8 cellular contexts compared by ENCODE assay signal in genomic region chr4:75940692-75941253, GRCh38. TPM values are rescaled to one million over a fixed set of nuclear protein-coding genes. Genes with fewer than 3 reads are reported as not detected.
A peak's percentile ranks its signal among the peaks of the same experiment; 100 is the strongest.
DNase-seq lines count a peak whose midpoint lies in the region; ATAC-seq lines count a peak whose summit lies in the region.

NAAA (minus strand) TSS chr4:75941013; CDS start chr4:75940949, 64 bp downstream.

- no peaks in the 10 kb centered on the region for H3K9me3 ChIP-seq in mononuclear cell (ENCODE audit: low read depth, low read length)

- in situ Hi-C loops in endometrial microvascular endothelial cells (cut with HindIII; ENCODE audit: inconsistent ontology term, low pct_unique_long_range_greater_than_20kb, low sequenced_read_pairs) = no loop called here

- peaks cover 27% of the 10 kb centered on the region for H3K4me1 ChIP-seq in mononuclear cell (ENCODE audit: insufficient read depth, low read length)

- H3K27me3 ChIP-seq in mononuclear cell (ENCODE audit: insufficient read depth, low read length) = no peaks in the 10 kb centered on the region

- ATAC-seq in GM18907 (IDR thresholded peaks at IDR 0.05; ENCODE audit: unreplicated experiment) = peak; percentile 79
- ATAC-seq in HG03159 (IDR thresholded peaks at IDR 0.05; ENCODE audit: unreplicated experiment) = peak; percentile 72

- DNase-seq in AML-193 (lab: John Stamatoyannopoulos, UW) (peak; percentile 28 to 30), NOMO-1 (lab: John Stamatoyannopoulos, UW; ENCODE audit: unreplicated experiment in 2 of 2) (peak; percentile 71 to 89)
- peak; percentile 47 for DNase-seq in activated CD8-positive, alpha-beta memory T cell treated with anti-CD3 and anti-CD28 coated beads, Interleukin-2, amount 50 U/mL, for 24 hours (ENCODE audit: extremely low read depth)
- peak; percentile 34 to 55 for DNase-seq in stimulated activated CD8-positive, alpha-beta memory T cell treated with anti-CD3 and anti-CD28 coated beads, Interleukin-4, amount 100 ng/mL, for 1 hour (ENCODE audit: low read depth in 2 of 2, low spot score in 1 of 2)

- peak within 1 kb of the TSS; percentile 96 for H3K4me3 ChIP-seq in mononuclear cell (ENCODE audit: low read length)

RNA-seq across cellular contexts. Expression of gene NAAA, which starts in this region (rescaled TPM):
- total RNA-seq in endometrial microvascular endothelial cells (ENCODE audit: inconsistent ontology term) (122 TPM), mononuclear cell (115 TPM)

Comparison
In these comparisons a context has a peak if more than half of its experiments do, and no peak if none do; other contexts are left out.
1. Peak in every context shown above with its lines: DNase-seq, ATAC-seq and H3K4me3 ChIP-seq.
2. DNase-seq: peak in every context shown above with its lines; median percentile 80 in NOMO-1; 47 in activated CD8-positive, alpha-beta memory T cell treated with anti-CD3 and anti-CD28 coated beads, Interleukin-2, amount 50 U/mL, for 24 hours; 44 in stimulated activated CD8-positive, alpha-beta memory T cell treated with anti-CD3 and anti-CD28 coated beads, Interleukin-4, amount 100 ng/mL, for 1 hour; 29 in AML-193.